ENCODE assay signal across 24 cellular contexts in genomic region chr20:1875762-1876161, GRCh38. TPM values are rescaled to one million over a fixed set of nuclear protein-coding genes. Genes with fewer than 3 reads are reported as not detected.
DNase-seq lines count a peak whose midpoint lies in the region; ATAC-seq and TF ChIP-seq lines count a peak whose summit lies in the region.
"Had no signal": no experiment of that assay in that cellular context is flagged by ENCODE, and none has a peak within 500 bp of the region (broad histone marks: within the 10 kb centered on the region; RNA-seq: fewer than 3 reads in every experiment).

No MANE protein-coding gene starts in this region.

- CTCF ChIA-PET in WTC11 (lab: Charles Lee), result interaction anchor here (1.1 to 1.7 kb wide), 2 partner anchors 64 to 73 kb away, joined by 3 to 6 read pairs; no protein-coding TSS in a partner anchor

- H3K4me1 Mint-ChIP-seq in nephron progenitor cell (peaks cover 51% of the 10 kb centered on the region), immature natural killer cell (no peaks in the 10 kb centered on the region), WTC11 (peaks cover 13% of the 10 kb centered on the region)
- H3K4me1 Mint-ChIP-seq: mesothelial cell of epicardium had no signal

- POLR2A ChIA-PET in WTC11 (lab: Charles Lee), result no interaction called here

- H3K27ac ChIP-seq in SJSA1, result no peak overlapping the region
- H3K27ac ChIP-seq: KMS-11, sigmoid colon had no signal

- H3K4me3 Mint-ChIP-seq in nephron progenitor cell, result peak overlapping the region; percentile 12
- no peak overlapping the region for H3K4me3 Mint-ChIP-seq in immature natural killer cell
- no peak overlapping the region for H3K4me3 Mint-ChIP-seq in WTC11
- H3K4me3 Mint-ChIP-seq: activated CD8-positive, alpha-beta T cell treated with anti-CD3 and anti-CD28 coated beads for 36 hours; B cell; mesothelial cell of epicardium; naive thymus-derived CD8-positive, alpha-beta T cell had no signal

- H3K27me3 Mint-ChIP-seq in nephron progenitor cell (ENCODE audit: low read depth, poor library complexity) (peaks cover 2% of the 10 kb centered on the region), immature natural killer cell (ENCODE audit: low read depth in 3 of 3) (peaks cover 0 to 6% (median 3%) of the 10 kb centered on the region in 3 donors), WTC11 (ENCODE audit: low read depth) (peaks cover 5% of the 10 kb centered on the region; the same call in 1 of the 2 replicates)

- peaks cover 29% of the 10 kb centered on the region for H3K4me1 ChIP-seq in SJSA1 (replicated peaks)

- H3K27ac Mint-ChIP-seq in nephron progenitor cell, result peak overlapping the region; percentile 1
- no peak overlapping the region for H3K27ac Mint-ChIP-seq in immature natural killer cell
- no peak overlapping the region for H3K27ac Mint-ChIP-seq in WTC11
- H3K27ac Mint-ChIP-seq: activated CD8-positive, alpha-beta T cell treated with anti-CD3 and anti-CD28 coated beads for 36 hours; B cell; mesothelial cell of epicardium; naive thymus-derived CD8-positive, alpha-beta T cell had no signal

- H3K9me3 Mint-ChIP-seq in nephron progenitor cell, result no peaks in the 10 kb centered on the region
- no peaks in the 10 kb centered on the region for H3K9me3 Mint-ChIP-seq in immature natural killer cell
- H3K9me3 Mint-ChIP-seq in WTC11, result peaks cover 5% of the 10 kb centered on the region
- H3K9me3 Mint-ChIP-seq: activated CD8-positive, alpha-beta T cell treated with anti-CD3 and anti-CD28 coated beads for 36 hours had no signal

- ATAC-seq in WTC11, result no peak
- ATAC-seq: activated CD8-positive, alpha-beta T cell treated with anti-CD3 and anti-CD28 coated beads for 36 hours; naive thymus-derived CD8-positive, alpha-beta T cell had no signal

- TF ChIP-seq CTCF in nephron progenitor cell (IDR thresholded peaks at IDR 0.05), result no peak
- TF ChIP-seq CTCF in WTC11 (IDR thresholded peaks at IDR 0.05), result no peak

- no peaks in the 10 kb centered on the region for H3K27me3 ChIP-seq in SJSA1 (replicated peaks)
- H3K27me3 ChIP-seq: upper lobe of left lung had no signal

- H3K4me3 ChIP-seq in SJSA1, result no peak overlapping the region
- H3K4me3 ChIP-seq: sigmoid colon, upper lobe of left lung had no signal

- no peaks in the 10 kb centered on the region for H3K9me3 ChIP-seq in SJSA1 (replicated peaks)
- H3K9me3 ChIP-seq: sigmoid colon, upper lobe of left lung had no signal

- no peaks in the 10 kb centered on the region for H3K36me3 ChIP-seq in SJSA1
- H3K36me3 ChIP-seq: sigmoid colon, upper lobe of left lung had no signal

- H3K36me3 Mint-ChIP-seq in nephron progenitor cell (ENCODE audit: low read depth) (no peaks in the 10 kb centered on the region), immature natural killer cell (no peaks in the 10 kb centered on the region), WTC11 (no peaks in the 10 kb centered on the region)
- H3K36me3 Mint-ChIP-seq: mesothelial cell of epicardium; naive thymus-derived CD8-positive, alpha-beta T cell had no signal

- DNase-seq in DMS53 (lab: John Stamatoyannopoulos, UW) (peak; percentile 16), DMS53 treated with DMSO at 0.1 percent for 48 hours (lab: John Stamatoyannopoulos, UW; ENCODE audit: unreplicated experiment) (no peak), NCI-H1417 (lab: John Stamatoyannopoulos, UW) (peak in 2 of 3 experiments; percentile 90 to 97), SJSA1 (ENCODE audit: low read depth in 1 of 2, low spot score in 2 of 2) (peak; percentile 55 to 65), nephron progenitor cell (no peak), 8988T (no peak), immature natural killer cell (no peak), WTC11 (ENCODE audit: low spot score) (no peak)
- DNase-seq: activated CD4-positive, CD25-positive, alpha-beta regulatory T cell treated with anti-CD3 and anti-CD28 coated beads, Interleukin-2, amount 50 U/mL, for 72 hours; activated gamma-delta T cell treated with Interleukin-2 at 50 U/mL for 16 hours; activated T-cell treated with anti-CD3 and anti-CD28 coated beads for 4 hours; glutamatergic neuron; H7; NCI-H82; OCI-M1; Right ventricle myocardium superior; sigmoid colon; stimulated activated CD8-positive, alpha-beta memory T cell treated with anti-CD3 and anti-CD28 coated beads, Interleukin-4, amount 100 ng/mL, for 48 hours; upper lobe of left lung had no signal

TF ChIP-seq in WTC11, 78 proteins besides CTCF, POLR2A, EP300 and RAD21:
- TF ChIP-seq FOXP4 (CRISPR knock-in tag; IDR thresholded peaks at IDR 0.05) (no peak), OVOL2 (CRISPR knock-in tag; IDR thresholded peaks at IDR 0.05; ENCODE audit: borderline replicate concordance) (no peak), FOXJ3 (CRISPR knock-in tag; IDR thresholded peaks at IDR 0.05; ENCODE audit: borderline replicate concordance) (no peak), USF1 (CRISPR knock-in tag; IDR thresholded peaks at IDR 0.05) (no peak), NFE2L1 (CRISPR knock-in tag; IDR thresholded peaks at IDR 0.05) (no peak)

RNA-seq across cellular contexts. Expression of gene SIRPA, which starts 19.4 kb away (rescaled TPM):
- 2.4 and 4.7 TPM in 2 replicates for total RNA-seq in SJSA1 (2014; rRNA removed; shearing (Covaris generic))
- under 1 TPM in 2 of 3 donors, not detected in 1; 0.29 to 0.39 TPM for polyA plus RNA-seq in immature natural killer cell
- 5.9 to 8.9 TPM (median 6.7 TPM) in 3 replicates for total RNA-seq in WTC11 (2021)

Comparison
In these comparisons a context has a peak if more than half of its experiments do, and no peak if none do; other contexts are left out.
1. DNase-seq: peak in DMS53 (single experiment), NCI-H1417 (2 of 3) and SJSA1 (2 of 2); none in DMS53 treated with DMSO at 0.1 percent for 48 hours (single experiment), nephron progenitor cell (single experiment), 8988T (single experiment), immature natural killer cell (0 of 3) and WTC11 (single experiment).